In genomic region chr4:61202638-61203495, GRCh38 we compare ENCODE assay signal across 8 cellular contexts. TPM values are rescaled to one million over a fixed set of nuclear protein-coding genes. Genes with fewer than 3 reads are reported as not detected.
DNase-seq lines count a peak whose midpoint lies in the region; FAIRE-seq and TF ChIP-seq lines count a peak whose summit lies in the region.

No MANE protein-coding gene starts in this region.

- H3K4me3 ChIP-seq in mammary epithelial cell (replicated peaks in 1 of 3; ENCODE audit: insufficient read depth in 1 of 3, low read depth in 2 of 3, low read length in 3 of 3) = peak overlapping the region in 2 of 3 experiments; percentile 58 to 63
- H3K4me3 ChIP-seq in liver (ENCODE audit: low read depth in 1 of 3, low read length in 3 of 3) = peak overlapping the region in 2 of 3 donors; percentile 3 to 19

- no TSS peak for BruUV-seq in mammary epithelial cell (replicated peaks; lab: Mats Ljungman, UMichigan)

- H3K27ac ChIP-seq in mammary epithelial cell (ENCODE audit: insufficient read depth, low read depth, low read length) = no peak overlapping the region
- H3K27ac ChIP-seq in liver (ENCODE audit: low read depth in 1 of 2, low read length in 2 of 2) = no peak overlapping the region

- CTCF ChIA-PET in mammary epithelial cell (lab: Charles Lee; ENCODE audit: low non-redundant PET) = no interaction called here

- in situ Hi-C loops in mammary epithelial cell (cut with MboI; ENCODE audit: low sequenced_read_pairs in 2 of 2) = no loop called here

- dilution Hi-C loops in mammary epithelial cell (cut with HindIII; ENCODE audit: low sequenced_read_pairs) = no loop called here

- no peaks in the 10 kb centered on the region for H3K79me2 ChIP-seq in mammary epithelial cell (ENCODE audit: insufficient read depth, low read length)

- H3K36me3 ChIP-seq in mammary epithelial cell (ENCODE audit: insufficient read depth, low read length) (no peaks in the 10 kb centered on the region), liver (ENCODE audit: control insufficient read depth in 4 of 4, insufficient read depth in 3 of 4, low read depth in 1 of 4, low read length in 3 of 4) (no peaks in the 10 kb centered on the region)

- H3K4me1 ChIP-seq in mammary epithelial cell (ENCODE audit: insufficient read depth, low read length) = peaks cover 21% of the 10 kb centered on the region
- peaks cover 4 to 18% (median 6%) of the 10 kb centered on the region in 4 donors for H3K4me1 ChIP-seq in liver (ENCODE audit: control insufficient read depth in 4 of 4, insufficient read depth in 4 of 4, low read length in 3 of 4)

- DNase-seq in NCI-H2171 treated with DMSO at 0.1 percent for 48 hours (lab: John Stamatoyannopoulos, UW) (peak; percentile 66), NCI-H2171 (lab: John Stamatoyannopoulos, UW) (no peak), mammary epithelial cell (peak; percentile 42), urothelium cell line (ENCODE audit: low spot score) (peak; percentile 68), HPDE6-E6E7 (ENCODE audit: extremely low spot score) (no peak)
- no peak for DNase-seq in activated naive CD4-positive, alpha-beta T cell treated with Interleukin-2 at 50 U/mL for 16 hours
- no peak for DNase-seq in activated CD8-positive, alpha-beta memory T cell treated with anti-CD3 and anti-CD28 coated beads, Interleukin-2, amount 50 U/mL, for 48 hours

- peak overlapping the region; percentile 93 for H2AFZ ChIP-seq in mammary epithelial cell (ENCODE audit: low read depth, low read length)

- 6% methylated on average over 32 of the region's 41 CpGs for WGBS in mammary epithelial cell (ENCODE audit: low coverage, missing lambda C conversion rate)
- WGBS in liver = 4% methylated on average over 41 of the region's 41 CpGs

- no peaks in the 10 kb centered on the region for H4K20me1 ChIP-seq in mammary epithelial cell (ENCODE audit: insufficient read depth, low read length)

- H3K27me3 ChIP-seq in mammary epithelial cell (ENCODE audit: insufficient read depth, low read length) (peaks cover 27% of the 10 kb centered on the region), liver (ENCODE audit: control insufficient read depth in 4 of 4, insufficient read depth in 4 of 4, low read length in 3 of 4) (peaks cover 0 to 22% (median 3%) of the 10 kb centered on the region in 4 donors)

- TF ChIP-seq CTCF in mammary epithelial cell (conservative IDR thresholded peaks at IDR 0.05 in 1 of 2, IDR thresholded peaks at IDR 0.05 in 1 of 2; ENCODE audit: extremely low read depth in 1 of 2, insufficient read depth in 1 of 2, low read depth in 1 of 2, low read length in 2 of 2) = no peak
- no peak for TF ChIP-seq CTCF in liver (IDR thresholded peaks at IDR 0.05; ENCODE audit: low read depth, low read length, missing input control)

- H3K9ac ChIP-seq in mammary epithelial cell (ENCODE audit: insufficient read depth, low read length) (no peak overlapping the region), liver (ENCODE audit: low read depth in 1 of 2, low read length in 2 of 2) (no peak overlapping the region)

- TF ChIP-seq RAD21 in liver (IDR thresholded peaks at IDR 0.05) = no peak

- no peaks in the 10 kb centered on the region for H3K9me3 ChIP-seq in mammary epithelial cell (replicated peaks; ENCODE audit: insufficient read depth, low read length)
- no peaks in the 10 kb centered on the region for H3K9me3 ChIP-seq in liver (ENCODE audit: control insufficient read depth in 4 of 4, low read length in 3 of 4)

- FAIRE-seq in urothelium cell line (lab: Jason Lieb, UNC) = peak; percentile 82

- peak overlapping the region; percentile 100 for H3K4me2 ChIP-seq in mammary epithelial cell (ENCODE audit: insufficient read depth, low read depth, low read length)

- intact Hi-C loops in mammary epithelial cell (cut with micrococcal nuclease) = no loop called here

TF ChIP-seq in liver, 16 proteins besides CTCF, POLR2A, EP300 and RAD21:
- no peak for TF ChIP-seq FOXA1 (IDR thresholded peaks at IDR 0.05)

RNA-seq across cellular contexts. Expression of gene ADGRL3, which starts 2.7 kb away (rescaled TPM):
- total RNA-seq in mammary epithelial cell (1 to 10 TPM in 1 of 2 donors, not detected in 1; 2.8 TPM), liver (1 to 10 TPM; 1.4 to 1.7 TPM)
- polyA plus RNA-seq in mammary epithelial cell (0.10 TPM), liver (under 1 TPM; 0.07 to 0.29 TPM)
- polyA minus RNA-seq in mammary epithelial cell = not detected

Comparison
In these comparisons a context has a peak if more than half of its experiments do, and no peak if none do; other contexts are left out.
1. DNase-seq: peak in NCI-H2171 treated with DMSO at 0.1 percent for 48 hours (single experiment), mammary epithelial cell (single experiment) and urothelium cell line (single experiment); none in NCI-H2171 (single experiment), activated naive CD4-positive, alpha-beta T cell treated with Interleukin-2 at 50 U/mL for 16 hours (single experiment), HPDE6-E6E7 (single experiment) and activated CD8-positive, alpha-beta memory T cell treated with anti-CD3 and anti-CD28 coated beads, Interleukin-2, amount 50 U/mL, for 48 hours (single experiment).